5 cellular contexts compared by ENCODE assay signal in genomic region chr16:15337974-15338605, GRCh38. TPM values are rescaled to one million over a fixed set of nuclear protein-coding genes. Genes with fewer than 3 reads are reported as not detected.
"Had no signal": no experiment of that assay in that cellular context is flagged by ENCODE, and none has a peak within 500 bp of the region (broad histone marks: within the 10 kb centered on the region; RNA-seq: fewer than 3 reads in every experiment).

No MANE protein-coding gene starts in this region.

RNA-seq across cellular contexts. Expression of gene NPIPA5, which starts 40.0 kb away (rescaled TPM):
- total RNA-seq: ascending aorta had no signal

RNA-seq across cellular contexts. Expression of gene MPV17L, which starts 57.5 kb away (rescaled TPM):
- total RNA-seq: activated naive CD4-positive, alpha-beta T cell treated with anti-CD3 and anti-CD28 coated beads for 36 hours; activated naive CD4-positive, alpha-beta T cell treated with anti-CD3 and anti-CD28 coated beads, Interleukin-2, amount 50 U/mL, for 72 hours; activated naive CD8-positive, alpha-beta T cell treated with anti-CD3 and anti-CD28 coated beads, Interleukin-2, amount 10 ng/mL, durations not matched to agents 7 days and 5 days; activated T-helper 17 cell treated with anti-CD3 and anti-CD28 coated beads, Interleukin-2, amount 50 U/mL, for 72 hours had no signal
